In genomic region chrX:153971124-153971631, GRCh38 we compare ENCODE assay signal across 8 cellular contexts. TPM values are rescaled to one million over a fixed set of nuclear protein-coding genes. Genes with fewer than 3 reads are reported as not detected.
DNase-seq lines count a peak whose midpoint lies in the region; ATAC-seq and TF ChIP-seq lines count a peak whose summit lies in the region.

No MANE protein-coding gene starts in this region.

- H3K4me3 ChIP-seq in HUES48 (ENCODE audit: low read depth, low read length) (peak overlapping the region; percentile 83), PC-3 (ENCODE audit: low read length) (peak overlapping the region; percentile 99), esophagus (ENCODE audit: low read depth in 1 of 2, low read length in 2 of 2) (peak overlapping the region; percentile 60 to 90), muscle layer of duodenum (ENCODE audit: low read depth in 1 of 2, low read length in 2 of 2) (peak overlapping the region; percentile 76 to 80)

- H3K79me2 ChIP-seq in PC-3 (ENCODE audit: low read length): peaks cover 72% of the 10 kb centered on the region

- H3K4me3 Mint-ChIP-seq in activated T-cell treated with anti-CD3 and anti-CD28 coated beads, Interleukin-2, amount 50 U/mL, for 24 hours: peak overlapping the region; percentile 100

- H3K27ac ChIP-seq in HUES48 (ENCODE audit: low read depth, low read length): peak overlapping the region; percentile 100
- peak overlapping the region; percentile 100 for H3K27ac ChIP-seq in PC-3 (ENCODE audit: low read length)
- peak overlapping the region; percentile 90 to 100 for H3K27ac ChIP-seq in esophagus (ENCODE audit: low read depth in 2 of 2, low read length in 1 of 2)
- peak overlapping the region; percentile 94 for H3K27ac ChIP-seq in muscle layer of duodenum (ENCODE audit: low read length)

- CTCF ChIA-PET in PC-3 (lab: Charles Lee): no interaction called here

- H3K4me1 ChIP-seq in HUES48 (ENCODE audit: control insufficient read depth, insufficient read depth, low read length) (peaks cover 27% of the 10 kb centered on the region), PC-3 (ENCODE audit: insufficient read depth, low read length) (peaks cover 29% of the 10 kb centered on the region), esophagus (ENCODE audit: control insufficient read depth in 2 of 2, insufficient read depth in 2 of 2, low read length in 1 of 2) (peaks cover 8 to 37% of the 10 kb centered on the region in 2 donors), muscle layer of duodenum (ENCODE audit: control insufficient read depth in 1 of 2, insufficient read depth in 2 of 2, low read length in 2 of 2) (peaks cover 11 to 51% of the 10 kb centered on the region in 2 donors)

- H2AFZ ChIP-seq in PC-3 (ENCODE audit: low read length): peak overlapping the region; percentile 71

- peak overlapping the region; percentile 100 for H3K27ac Mint-ChIP-seq in activated T-cell treated with anti-CD3 and anti-CD28 coated beads, Interleukin-2, amount 50 U/mL, for 24 hours

- H3K27me3 ChIP-seq in HUES48 (ENCODE audit: control insufficient read depth, insufficient read depth, low read length) (no peaks in the 10 kb centered on the region), PC-3 (ENCODE audit: low read length) (no peaks in the 10 kb centered on the region), esophagus (ENCODE audit: control insufficient read depth in 1 of 2, insufficient read depth in 2 of 2, low read length in 2 of 2) (no peaks in the 10 kb centered on the region), muscle layer of duodenum (ENCODE audit: low read depth, low read length) (no peaks in the 10 kb centered on the region)

- peaks cover 6% of the 10 kb centered on the region for H3F3A ChIP-seq in PC-3 (ENCODE audit: low read length, unreplicated experiment)

- peaks cover 54% of the 10 kb centered on the region for H3K36me3 Mint-ChIP-seq in activated T-cell treated with anti-CD3 and anti-CD28 coated beads, Interleukin-2, amount 50 U/mL, for 24 hours (ENCODE audit: low read depth)

- peak; percentile 53 for ATAC-seq in PC-3

- peak overlapping the region; percentile 99 for H3K9ac ChIP-seq in HUES48 (ENCODE audit: low read depth, low read length)
- peak overlapping the region; percentile 100 for H3K9ac ChIP-seq in PC-3 (ENCODE audit: low read length)

- no peaks in the 10 kb centered on the region for H3K9me3 Mint-ChIP-seq in activated T-cell treated with anti-CD3 and anti-CD28 coated beads, Interleukin-2, amount 50 U/mL, for 24 hours

- peak; percentile 94 for DNase-seq in COLO668 (lab: John Stamatoyannopoulos, UW; ENCODE audit: unreplicated experiment)
- DNase-seq in GM20000 (ENCODE audit: low spot score): peak; percentile 88
- DNase-seq in PC-3: peak; percentile 88
- peak; percentile 94 for DNase-seq in activated T-cell treated with anti-CD3 and anti-CD28 coated beads, Interleukin-2, amount 50 U/mL, for 24 hours
- peak; percentile 52 for DNase-seq in stimulated activated CD8-positive, alpha-beta memory T cell treated with anti-CD3 and anti-CD28 coated beads, Interleukin-7, amount 100 ng/mL, for 24 hours (ENCODE audit: low read depth)

- H3K4me1 Mint-ChIP-seq in activated T-cell treated with anti-CD3 and anti-CD28 coated beads, Interleukin-2, amount 50 U/mL, for 24 hours (ENCODE audit: low read depth): peaks cover 47% of the 10 kb centered on the region

- no peaks in the 10 kb centered on the region; the same call in none of the 2 replicates for H3K36me3 ChIP-seq in HUES48 (ENCODE audit: control insufficient read depth, insufficient read depth, low read length)
- no peaks in the 10 kb centered on the region for H3K36me3 ChIP-seq in PC-3 (ENCODE audit: low read depth, low read length)
- H3K36me3 ChIP-seq in esophagus (ENCODE audit: control insufficient read depth in 2 of 2, insufficient read depth in 2 of 2, low read length in 1 of 2): no peaks in the 10 kb centered on the region
- H3K36me3 ChIP-seq in muscle layer of duodenum (ENCODE audit: control insufficient read depth in 1 of 2, insufficient read depth in 2 of 2, low read length in 2 of 2): peaks cover 0 to 5% of the 10 kb centered on the region in 2 donors

- no TSS peak for BruUV-seq in PC-3 (replicated peaks; lab: Mats Ljungman, UMichigan)

- WGBS in esophagus, 2 donors: 1 to 12% methylated on average over 40 to 52 of the region's 52 CpGs

- no peaks in the 10 kb centered on the region for H3K9me3 ChIP-seq in HUES48 (ENCODE audit: control insufficient read depth, insufficient read depth, low read length)
- H3K9me3 ChIP-seq in PC-3 (ENCODE audit: low read length): no peaks in the 10 kb centered on the region
- H3K9me3 ChIP-seq in esophagus (ENCODE audit: control insufficient read depth in 2 of 2, insufficient read depth in 1 of 2, low read depth in 1 of 2, low read length in 1 of 2): no peaks in the 10 kb centered on the region
- H3K9me3 ChIP-seq in muscle layer of duodenum (ENCODE audit: control insufficient read depth in 1 of 2, low read length in 2 of 2): no peaks in the 10 kb centered on the region

- H3K9me2 ChIP-seq in PC-3 (replicated peaks; ENCODE audit: low read length): no peaks in the 10 kb centered on the region

- H3K4me2 ChIP-seq in PC-3 (ENCODE audit: low read length): peak overlapping the region; percentile 93

- TF ChIP-seq CTCF in GM20000 (IDR thresholded peaks at IDR 0.05; ENCODE audit: extremely low read depth, missing control alignments): no peak
- TF ChIP-seq CTCF in PC-3 (conservative IDR thresholded peaks at IDR 0.05; ENCODE audit: low read depth, low read length): no peak

- peaks cover 34% of the 10 kb centered on the region for H4K20me1 ChIP-seq in PC-3 (ENCODE audit: low read length)

- intact Hi-C loops in PC-3 (cut with micrococcal nuclease): loop anchor here (2.0 to 10.0 kb wide), 2 partner anchors 42 to 404 kb away; partner anchors contain the start of genes EMD and FLNA

- peaks cover 3% of the 10 kb centered on the region for H3K27me3 Mint-ChIP-seq in activated T-cell treated with anti-CD3 and anti-CD28 coated beads, Interleukin-2, amount 50 U/mL, for 24 hours

- POLR2A ChIA-PET in PC-3 (lab: Charles Lee; ENCODE audit: unreplicated experiment): no interaction called here

RNA-seq across cellular contexts. Expression of gene HCFC1, which starts 0.4 kb away (rescaled TPM):
- total RNA-seq in PC-3 (2014; rRNA removed): 66.9 and 94.0 TPM in 2 replicates
- 10 to 100 TPM; 13.0 to 15.9 TPM for polyA plus RNA-seq in esophagus

RNA-seq across cellular contexts. Expression of gene TMEM187, which starts 1.4 kb away (rescaled TPM):
- 10.6 and 12.4 TPM in 2 replicates for total RNA-seq in PC-3 (2014; rRNA removed)
- polyA plus RNA-seq in esophagus: 1 to 10 TPM; 2.5 to 3.3 TPM

RNA-seq across cellular contexts. Expression of gene RENBP, which starts 26.7 kb away (rescaled TPM):
- 3.7 TPM in 1 of 2 replicates, not detected in the other for total RNA-seq in PC-3 (2014; rRNA removed)
- 1 to 10 TPM; 1.4 to 1.6 TPM for polyA plus RNA-seq in esophagus

RNA-seq across cellular contexts. Expression of gene NAA10, which starts 36.3 kb away (rescaled TPM):
- 169 and 172 TPM in 2 replicates for total RNA-seq in PC-3 (2014; rRNA removed)
- polyA plus RNA-seq in esophagus: 100 to 1,000 TPM in 1 of 2 donors, 10 to 100 TPM in 1; 86.6 to 104 TPM

RNA-seq across cellular contexts. Expression of gene ARHGAP4, which starts 45.1 kb away (rescaled TPM):
- 4.0 and 4.6 TPM in 2 replicates for total RNA-seq in PC-3 (2014; rRNA removed)
- 10 to 100 TPM; 10.6 to 23.4 TPM for polyA plus RNA-seq in esophagus

Comparison
In these comparisons a context has a peak if more than half of its experiments do, and no peak if none do; other contexts are left out.
1. Peak in every context shown above with its lines: DNase-seq, ATAC-seq, H3K4me3 ChIP-seq and H3K27ac ChIP-seq.